In the genomic region with DNA sequence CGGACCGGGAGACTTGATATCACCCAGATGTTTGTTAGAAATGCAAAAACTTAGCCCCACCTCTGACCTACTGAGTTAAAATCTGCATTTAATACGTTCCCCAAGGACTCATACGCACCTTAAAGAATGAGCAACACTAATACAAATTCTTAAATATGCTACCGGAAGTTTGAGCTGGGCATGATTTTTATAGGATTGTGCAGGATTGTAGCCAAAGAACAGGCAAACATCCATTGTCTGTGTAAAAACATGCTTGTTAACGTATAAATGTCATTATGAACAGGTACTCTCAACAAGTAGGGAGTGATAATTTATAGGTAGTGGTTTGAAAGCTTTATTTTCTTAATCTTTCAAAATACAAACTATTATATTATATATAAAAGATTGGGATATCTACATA, we compare ENCODE assay signal across 31 cellular contexts.
"Had no signal": no experiment of that assay in that cellular context is flagged by ENCODE, and none has a peak within 500 bp of the region (broad histone marks: within the 10 kb centered on the region; RNA-seq: fewer than 3 reads in every experiment).

No MANE protein-coding gene starts in this region.

- H3K4me3 ChIP-seq: adrenal gland, ascending aorta, body of pancreas, breast epithelium, cardiac muscle cell had no signal

- H3K27ac ChIP-seq: adrenal gland, ascending aorta, body of pancreas, brain microvascular endothelial cell, breast epithelium, cardiac muscle cell had no signal

- ATAC-seq: activated naive CD4-positive, alpha-beta T cell treated with anti-CD3 and anti-CD28 coated beads, Interleukin-2, amount 50 U/mL, for 72 hours; activated naive CD8-positive, alpha-beta T cell treated with anti-CD3 and anti-CD28 coated beads, Interleukin-2, amount 50 U/mL, for 24 hours; activated T-cell treated with anti-CD3 and anti-CD28 coated beads, Interleukin-2, amount 50 U/mL, for 4 hours; activated T-cell treated with anti-CD3 and anti-CD28 coated beads, Interleukin-2, amount 50 U/mL, for 72 hours; activated T-helper 17 cell treated with anti-CD3 and anti-CD28 coated beads, Interleukin-2, amount 50 U/mL, for 72 hours; body of pancreas had no signal

- DNase-seq: activated effector memory CD4-positive, alpha-beta T cell treated with anti-CD3 and anti-CD28 coated beads, Interleukin-2, amount 50 U/mL, for 16 hours; activated effector memory CD4-positive, alpha-beta T cell treated with Interleukin-2 at 50 U/mL for 16 hours; activated gamma-delta T cell; activated gamma-delta T cell treated with Interleukin-2 at 50 U/mL for 16 hours; activated naive CD4-positive, alpha-beta T cell; activated naive CD4-positive, alpha-beta T cell treated with anti-CD3 and anti-CD28 coated beads for 36 hours; activated naive CD4-positive, alpha-beta T cell treated with anti-CD3 and anti-CD28 coated beads, Interleukin-2, amount 10 ng/mL, durations not matched to agents 7 days and 5 days; activated naive CD4-positive, alpha-beta T cell treated with anti-CD3 and anti-CD28 coated beads, Interleukin-2, amount 50 U/mL, for 16 hours; activated naive CD4-positive, alpha-beta T cell treated with Interleukin-2 at 50 U/mL for 16 hours; activated naive CD8-positive, alpha-beta T cell treated with anti-CD3 and anti-CD28 coated beads for 36 hours; activated naive CD8-positive, alpha-beta T cell treated with anti-CD3 and anti-CD28 coated beads, Interleukin-2, amount 10 ng/mL, durations not matched to agents 7 days and 5 days; activated naive CD8-positive, alpha-beta T cell treated with anti-CD3 and anti-CD28 coated beads, Interleukin-2, amount 50 U/mL, for 24 hours; activated T-cell treated with anti-CD3 and anti-CD28 coated beads, Interleukin-2, amount 50 U/mL, for 24 hours; activated T-cell treated with anti-CD3 and anti-CD28 coated beads, Interleukin-2, amount 50 U/mL, for 4 hours; activated T-cell treated with anti-CD3 and anti-CD28 coated beads, Interleukin-2, amount 50 U/mL, for 48 hours; activated T-cell treated with anti-CD3 and anti-CD28 coated beads, Interleukin-2, amount 50 U/mL, for 72 hours; adrenal gland; amniotic stem cell; amygdala; anterior cingulate cortex; aorta; body of pancreas; brain microvascular endothelial cell; caudate nucleus; central memory CD4-positive, alpha-beta T cell; cerebellar nuclear complex had no signal
